ENCODE assay signal across 17 cellular contexts in genomic region chr16:22073350-22073749, GRCh38. TPM values are rescaled to one million over a fixed set of nuclear protein-coding genes. Genes with fewer than 3 reads are reported as not detected.
"Had no signal": no experiment of that assay in that cellular context is flagged by ENCODE, and none has a peak within 500 bp of the region (broad histone marks: within the 10 kb centered on the region; RNA-seq: fewer than 3 reads in every experiment).

No MANE protein-coding gene starts in this region.

- H3K9me3 Mint-ChIP-seq: activated naive CD4-positive, alpha-beta T cell treated with anti-CD3 and anti-CD28 coated beads, Interleukin-2, amount 10 ng/mL, durations not matched to agents 7 days and 5 days; activated T-helper 2 cell treated with anti-CD3 and anti-CD28 coated beads, Interferon-gamma antibody, Interleukin-2, Interleukin-4, amounts not matched to agents 10 μg/mL and 5 μg/mL and 100 μg/mL, durations not matched to agents 14 hours and 24 hours and 36 hours; nephron progenitor cell; stimulated activated memory B cell treated with anti-CD40 and anti-IgM and Interleukin-4, amounts not matched to agents 10 μg/mL and 1 μg/mL and 100 μg/mL, for 72 hours had no signal

- H3K9me3 ChIP-seq: thyroid gland had no signal

- H3K27me3 ChIP-seq: thyroid gland had no signal

- DNase-seq: activated CD4-positive, alpha-beta T cell treated with anti-CD3 and anti-CD28 coated beads, Interleukin-2, amount 50 U/mL, for 4 hours; activated CD4-positive, CD25-positive, alpha-beta regulatory T cell treated with anti-CD3 and anti-CD28 coated beads, Interleukin-2, amount 50 U/mL, for 72 hours; activated naive CD4-positive, alpha-beta T cell treated with anti-CD3 and anti-CD28 coated beads, Interleukin-2, amount 10 ng/mL, durations not matched to agents 7 days and 5 days; erythroblast; glutamatergic neuron; hypothalamus; nephron progenitor cell; occipital lobe; stimulated activated CD4-positive, alpha-beta T cell treated with anti-CD3 and anti-CD28 coated beads, Interleukin-2, amount 100 ng/mL, for 48 hours; thyroid gland had no signal

- H3K4me1 Mint-ChIP-seq: activated naive CD4-positive, alpha-beta T cell treated with anti-CD3 and anti-CD28 coated beads, Interleukin-2, amount 10 ng/mL, durations not matched to agents 7 days and 5 days; nephron progenitor cell; stimulated activated memory B cell treated with anti-CD40 and anti-IgM and Interleukin-4, amounts not matched to agents 10 μg/mL and 1 μg/mL and 100 μg/mL, for 72 hours had no signal

- H3K36me3 Mint-ChIP-seq: stimulated activated memory B cell treated with anti-CD40 and anti-IgM and Interleukin-4, amounts not matched to agents 10 μg/mL and 1 μg/mL and 100 μg/mL, for 72 hours had no signal

- H3K27ac Mint-ChIP-seq: activated naive CD4-positive, alpha-beta T cell treated with anti-CD3 and anti-CD28 coated beads, Interleukin-2, amount 10 ng/mL, durations not matched to agents 7 days and 5 days; activated T-helper 2 cell treated with anti-CD3 and anti-CD28 coated beads, Interferon-gamma antibody, Interleukin-2, Interleukin-4, amounts not matched to agents 10 μg/mL and 5 μg/mL and 100 μg/mL, durations not matched to agents 14 hours and 24 hours and 36 hours; nephron progenitor cell; stimulated activated memory B cell treated with anti-CD40 and anti-IgM and Interleukin-4, amounts not matched to agents 10 μg/mL and 1 μg/mL and 100 μg/mL, for 72 hours had no signal

- H3K4me3 Mint-ChIP-seq: activated naive CD4-positive, alpha-beta T cell treated with anti-CD3 and anti-CD28 coated beads, Interleukin-2, amount 10 ng/mL, durations not matched to agents 7 days and 5 days; nephron progenitor cell; stimulated activated memory B cell treated with anti-CD40 and anti-IgM and Interleukin-4, amounts not matched to agents 10 μg/mL and 1 μg/mL and 100 μg/mL, for 72 hours had no signal

- H3K27ac ChIP-seq: thyroid gland had no signal

- H3K36me3 ChIP-seq: thyroid gland had no signal

- H3K4me3 ChIP-seq: thyroid gland had no signal

- ATAC-seq: stimulated activated memory B cell treated with anti-CD40 and anti-IgM and Interleukin-4, amounts not matched to agents 10 μg/mL and 1 μg/mL and 100 μg/mL, for 72 hours had no signal

- H3K27me3 Mint-ChIP-seq: activated naive CD4-positive, alpha-beta T cell treated with anti-CD3 and anti-CD28 coated beads, Interleukin-2, amount 10 ng/mL, durations not matched to agents 7 days and 5 days; stimulated activated memory B cell treated with anti-CD40 and anti-IgM and Interleukin-4, amounts not matched to agents 10 μg/mL and 1 μg/mL and 100 μg/mL, for 72 hours had no signal

- FAIRE-seq: astrocyte, bronchial epithelial cell had no signal

RNA-seq across cellular contexts. Expression of gene VWA3A, which starts 19.0 kb away (rescaled TPM):
- total RNA-seq: astrocyte; chondrocyte; posterior vena cava; T-helper 2 cell treated with Interferon-gamma antibody and Interleukin-4, amounts not matched to agents 100 ng/mL and 5 ng/mL, for 36 hours had no signal
